In the genomic region with DNA sequence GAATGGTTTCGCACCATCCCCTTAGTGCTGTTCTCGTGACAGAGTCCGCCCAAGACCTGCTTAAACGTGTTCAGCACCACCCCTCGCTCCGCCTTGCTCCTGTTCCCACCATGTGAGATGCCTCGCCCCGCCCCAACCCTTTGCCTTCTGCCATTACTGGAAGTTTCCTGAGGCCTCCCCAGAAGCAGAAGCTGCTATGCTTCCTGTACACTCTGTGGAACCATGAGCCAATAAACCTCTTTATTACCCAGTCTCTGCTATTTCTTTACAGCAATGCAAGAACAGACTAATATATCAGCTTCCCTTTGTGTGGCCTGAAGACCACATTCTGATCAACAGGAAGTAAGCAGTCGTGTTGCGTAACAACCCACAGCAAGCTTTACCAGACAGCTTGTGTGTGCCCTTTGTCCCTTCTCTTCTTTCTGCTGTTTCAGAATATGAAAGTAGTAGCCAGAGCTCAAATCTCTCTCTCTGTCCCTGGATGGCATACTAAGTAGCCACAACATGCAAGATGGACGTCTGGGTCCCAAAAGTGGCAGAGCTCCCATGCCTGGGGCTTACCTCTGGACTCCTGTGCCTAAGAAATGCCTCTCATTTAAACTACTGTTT, we compare ENCODE assay signal across 1 cellular context.
TF ChIP-seq lines count a peak whose summit lies in the region.

No MANE protein-coding gene starts in this region.

TF ChIP-seq in SK-N-SH treated with all-trans-retinoic acid at 6 μM for 48 hours, 23 proteins besides CTCF, POLR2A, EP300 and RAD21 (continued from another document):
- TF ChIP-seq TOX (CRISPR knock-in tag; IDR thresholded peaks at IDR 0.05; ENCODE audit: borderline replicate concordance) (no peak), ZNF565 (CRISPR knock-in tag; conservative IDR thresholded peaks at IDR 0.05; ENCODE audit: low read depth) (no peak), ZNF8 (CRISPR knock-in tag; IDR thresholded peaks at IDR 0.05) (no peak), ISL1 (CRISPR knock-in tag; IDR thresholded peaks at IDR 0.05) (no peak), ZFP30 (CRISPR knock-in tag; IDR thresholded peaks at IDR 0.05) (no peak), ZFP3 (CRISPR knock-in tag; IDR thresholded peaks at IDR 0.05) (no peak), BACH2 (CRISPR knock-in tag; IDR thresholded peaks at IDR 0.05; ENCODE audit: borderline replicate concordance) (no peak)
- TF ChIP-seq, protein P1, sequence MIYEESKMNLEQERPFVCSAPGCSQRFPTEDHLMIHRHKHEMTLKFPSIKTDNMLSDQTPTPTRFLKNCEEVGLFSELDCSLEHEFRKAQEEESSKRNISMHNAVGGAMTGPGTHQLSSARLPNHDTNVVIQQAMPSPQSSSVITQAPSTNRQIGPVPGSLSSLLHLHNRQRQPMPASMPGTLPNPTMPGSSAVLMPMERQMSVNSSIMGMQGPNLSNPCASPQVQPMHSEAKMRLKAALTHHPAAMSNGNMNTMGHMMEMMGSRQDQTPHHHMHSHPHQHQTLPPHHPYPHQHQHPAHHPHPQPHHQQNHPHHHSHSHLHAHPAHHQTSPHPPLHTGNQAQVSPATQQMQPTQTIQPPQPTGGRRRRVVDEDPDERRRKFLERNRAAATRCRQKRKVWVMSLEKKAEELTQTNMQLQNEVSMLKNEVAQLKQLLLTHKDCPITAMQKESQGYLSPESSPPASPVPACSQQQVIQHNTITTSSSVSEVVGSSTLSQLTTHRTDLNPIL (CRISPR knock-in tag; IDR thresholded peaks at IDR 0.05; ENCODE audit: low read depth), result no peak
